In genomic region chr3:194561306-194561974, GRCh38 we compare ENCODE assay signal across 15 cellular contexts.
DNase-seq lines count a peak whose midpoint lies in the region; ATAC-seq, FAIRE-seq and TF ChIP-seq lines count a peak whose summit lies in the region.
"Had no signal": no experiment of that assay in that cellular context is flagged by ENCODE, and none has a peak within 500 bp of the region (broad histone marks: within the 10 kb centered on the region; RNA-seq: fewer than 3 reads in every experiment).

No MANE protein-coding gene starts in this region.

- H3K27ac Mint-ChIP-seq in activated naive CD8-positive, alpha-beta T cell: peak overlapping the region; percentile 13
- H3K27ac Mint-ChIP-seq in activated naive CD8-positive, alpha-beta T cell treated with anti-CD3 and anti-CD28 coated beads for 36 hours: no peak overlapping the region
- H3K27ac Mint-ChIP-seq in activated CD8-positive, alpha-beta T cell treated with anti-CD3 and anti-CD28 coated beads, Interleukin-2, amount 10 ng/mL, durations not matched to agents 7 days and 5 days: no peak overlapping the region
- H3K27ac Mint-ChIP-seq: memory B cell had no signal

- dilution Hi-C loops in endothelial cell of umbilical vein (cut with MboI; ENCODE audit: extremely low pct_ligation_motif_present, low sequenced_read_pairs): no loop called here

- H3K4me3 Mint-ChIP-seq in activated naive CD8-positive, alpha-beta T cell: no peak overlapping the region
- H3K4me3 Mint-ChIP-seq in activated naive CD8-positive, alpha-beta T cell treated with anti-CD3 and anti-CD28 coated beads for 36 hours: no peak overlapping the region
- no peak overlapping the region for H3K4me3 Mint-ChIP-seq in activated CD8-positive, alpha-beta T cell treated with anti-CD3 and anti-CD28 coated beads, Interleukin-2, amount 10 ng/mL, durations not matched to agents 7 days and 5 days
- H3K4me3 Mint-ChIP-seq: memory B cell had no signal

- no peaks in the 10 kb centered on the region for H3K36me3 Mint-ChIP-seq in activated naive CD8-positive, alpha-beta T cell
- no peaks in the 10 kb centered on the region for H3K36me3 Mint-ChIP-seq in activated naive CD8-positive, alpha-beta T cell treated with anti-CD3 and anti-CD28 coated beads for 36 hours
- no peaks in the 10 kb centered on the region for H3K36me3 Mint-ChIP-seq in activated CD8-positive, alpha-beta T cell treated with anti-CD3 and anti-CD28 coated beads, Interleukin-2, amount 10 ng/mL, durations not matched to agents 7 days and 5 days (ENCODE audit: low read depth)
- H3K36me3 Mint-ChIP-seq: memory B cell had no signal

- FAIRE-seq in endothelial cell of umbilical vein (lab: Jason Lieb, UNC) (peak; percentile 98), GM19239 (lab: Jason Lieb, UNC) (no peak)
- FAIRE-seq: TTC549 had no signal

- no peaks in the 10 kb centered on the region for H3K9me1 ChIP-seq in endothelial cell of umbilical vein (replicated peaks; ENCODE audit: control insufficient read depth, extremely low read depth, insufficient read depth, low read length)

- no peaks in the 10 kb centered on the region for H3K27me3 Mint-ChIP-seq in activated naive CD8-positive, alpha-beta T cell
- no peaks in the 10 kb centered on the region for H3K27me3 Mint-ChIP-seq in activated naive CD8-positive, alpha-beta T cell treated with anti-CD3 and anti-CD28 coated beads for 36 hours
- H3K27me3 Mint-ChIP-seq in activated CD8-positive, alpha-beta T cell treated with anti-CD3 and anti-CD28 coated beads, Interleukin-2, amount 10 ng/mL, durations not matched to agents 7 days and 5 days (ENCODE audit: low read depth): peaks cover 13% of the 10 kb centered on the region

- TF ChIP-seq POLR2A in endothelial cell of umbilical vein (IDR thresholded peaks at IDR 0.05; ENCODE audit: low read depth, low read length): no peak

- H3K9ac ChIP-seq in endothelial cell of umbilical vein (replicated peaks; ENCODE audit: extremely low read depth, insufficient read depth, low read length) (peak overlapping the region; percentile 35), smooth muscle cell (ENCODE audit: low read depth) (no peak overlapping the region)
- H3K9ac ChIP-seq: BLaER1 treated with 17β-estradiol and CSF1 and Interleukin-3, amounts not matched to agents 10 nM and 100 nM had no signal

- H2AFZ ChIP-seq in endothelial cell of umbilical vein (ENCODE audit: low read depth, low read length) (no peak overlapping the region), smooth muscle cell (ENCODE audit: low read depth) (no peak overlapping the region)

- peaks cover 21% of the 10 kb centered on the region for H3K4me1 ChIP-seq in endothelial cell of umbilical vein (ENCODE audit: control insufficient read depth, extremely low read depth, insufficient read depth, low read length)
- no peaks in the 10 kb centered on the region for H3K4me1 ChIP-seq in smooth muscle cell (ENCODE audit: low read depth)
- H3K4me1 ChIP-seq: colonic mucosa, transverse colon had no signal

- H3K9me3 ChIP-seq in endothelial cell of umbilical vein (replicated peaks; ENCODE audit: control insufficient read depth, insufficient read depth, low read length): no peaks in the 10 kb centered on the region
- no peaks in the 10 kb centered on the region for H3K9me3 ChIP-seq in smooth muscle cell (replicated peaks; ENCODE audit: low read depth)
- H3K9me3 ChIP-seq: BLaER1 treated with 17β-estradiol and CSF1 and Interleukin-3, amounts not matched to agents 10 nM and 100 nM; colonic mucosa; transverse colon had no signal

- peaks cover 8% of the 10 kb centered on the region for H3K4me1 Mint-ChIP-seq in activated naive CD8-positive, alpha-beta T cell (ENCODE audit: low read depth)
- H3K4me1 Mint-ChIP-seq in activated naive CD8-positive, alpha-beta T cell treated with anti-CD3 and anti-CD28 coated beads for 36 hours: peaks cover 7% of the 10 kb centered on the region
- peaks cover 4% of the 10 kb centered on the region for H3K4me1 Mint-ChIP-seq in activated CD8-positive, alpha-beta T cell treated with anti-CD3 and anti-CD28 coated beads, Interleukin-2, amount 10 ng/mL, durations not matched to agents 7 days and 5 days (ENCODE audit: low read depth)

- no peaks in the 10 kb centered on the region for H3K9me3 Mint-ChIP-seq in activated naive CD8-positive, alpha-beta T cell (ENCODE audit: low read depth)
- no peaks in the 10 kb centered on the region for H3K9me3 Mint-ChIP-seq in activated naive CD8-positive, alpha-beta T cell treated with anti-CD3 and anti-CD28 coated beads for 36 hours
- no peaks in the 10 kb centered on the region for H3K9me3 Mint-ChIP-seq in activated CD8-positive, alpha-beta T cell treated with anti-CD3 and anti-CD28 coated beads, Interleukin-2, amount 10 ng/mL, durations not matched to agents 7 days and 5 days (ENCODE audit: insufficient read depth)
- H3K9me3 Mint-ChIP-seq: memory B cell had no signal

- peaks cover 5 to 9% of the 10 kb centered on the region in 2 experiments for H3K27me3 ChIP-seq in endothelial cell of umbilical vein (ENCODE audit: control insufficient read depth in 2 of 2, insufficient read depth in 2 of 2, low read length in 2 of 2)
- no peaks in the 10 kb centered on the region for H3K27me3 ChIP-seq in smooth muscle cell (ENCODE audit: low read depth)
- H3K27me3 ChIP-seq: BLaER1 treated with 17β-estradiol and CSF1 and Interleukin-3, amounts not matched to agents 10 nM and 100 nM; colonic mucosa; transverse colon had no signal

- peak overlapping the region; percentile 78 for H3K27ac ChIP-seq in endothelial cell of umbilical vein (ENCODE audit: insufficient read depth, low read depth, low read length)
- H3K27ac ChIP-seq in smooth muscle cell (ENCODE audit: low read depth): peak overlapping the region; percentile 25
- H3K27ac ChIP-seq: BLaER1 treated with 17β-estradiol and CSF1 and Interleukin-3, amounts not matched to agents 10 nM and 100 nM; colonic mucosa; transverse colon had no signal

- H3F3A ChIP-seq in smooth muscle cell (ENCODE audit: low read depth): no peaks in the 10 kb centered on the region

- WGBS in smooth muscle cell (ENCODE audit: low lambda C conversion rate): 71% methylated on average over 7 of the region's 7 CpGs

- H3K4me2 ChIP-seq in endothelial cell of umbilical vein (ENCODE audit: insufficient read depth, low read length) (peak overlapping the region; percentile 52), smooth muscle cell (peak overlapping the region; percentile 27)

- H4K20me1 ChIP-seq in endothelial cell of umbilical vein (replicated peaks; ENCODE audit: control insufficient read depth, extremely low read depth, insufficient read depth, low read length) (no peaks in the 10 kb centered on the region), smooth muscle cell (ENCODE audit: low read depth) (no peaks in the 10 kb centered on the region)
- H4K20me1 ChIP-seq: BLaER1 treated with 17β-estradiol and CSF1 and Interleukin-3, amounts not matched to agents 10 nM and 100 nM had no signal

- intact Hi-C loops in endothelial cell of umbilical vein (cut with micrococcal nuclease): loop anchor here (1.0 to 2.0 kb wide), 4 partner anchors 17 to 74 kb away; partner anchors contain the start of gene ATP13A3

- CTCF ChIA-PET in endothelial cell of umbilical vein (lab: Charles Lee): interaction anchor here (0.7 to 1.6 kb wide), 5 partner anchors 11 to 89 kb away, joined by 3 to 9 read pairs (median 7); no protein-coding TSS in a partner anchor
- CTCF ChIA-PET in activated CD8-positive, alpha-beta T cell treated with anti-CD3 and anti-CD28 coated beads, Interleukin-2, amount 10 ng/mL, durations not matched to agents 7 days and 5 days (lab: Charles Lee): interaction anchor here (0.6 to 1.2 kb wide), 4 partner anchors 11 to 118 kb away, joined by 3 to 7 read pairs (median 4); partner anchors contain the start of gene TMEM44

- BruUV-seq in endothelial cell of umbilical vein (replicated peaks; lab: Mats Ljungman, UMichigan): no TSS peak

- H3K4me3 ChIP-seq in endothelial cell of umbilical vein (replicated peaks in 1 of 3; ENCODE audit: insufficient read depth in 1 of 3, low read depth in 1 of 3, low read length in 3 of 3): no peak overlapping the region
- no peak overlapping the region for H3K4me3 ChIP-seq in smooth muscle cell
- H3K4me3 ChIP-seq: BLaER1 treated with 17β-estradiol and CSF1 and Interleukin-3, amounts not matched to agents 10 nM and 100 nM; colonic mucosa; transverse colon had no signal

- no peak for DNase-seq in activated naive CD8-positive, alpha-beta T cell treated with anti-CD3 and anti-CD28 coated beads for 36 hours
- DNase-seq in RKO (ENCODE audit: low spot score): peak; percentile 78
- peak; percentile 90 for DNase-seq in endothelial cell of umbilical vein (ENCODE audit: low read depth, low spot score)
- DNase-seq in smooth muscle cell (lab: John Stamatoyannopoulos, UW; ENCODE audit: unreplicated experiment): no peak
- DNase-seq in GM19239 (ENCODE audit: insufficient read length, low spot score): no peak
- no peak for DNase-seq in activated CD8-positive, alpha-beta T cell treated with anti-CD3 and anti-CD28 coated beads, Interleukin-2, amount 10 ng/mL, durations not matched to agents 7 days and 5 days
- DNase-seq: activated gamma-delta T cell, colonic mucosa, NCI-H2081 treated with DMSO at 0.1 percent for 48 hours, transverse colon had no signal

- POLR2A ChIA-PET in endothelial cell of umbilical vein (lab: Charles Lee): interaction anchor here (1.4 kb wide), 1 partner anchor 18 kb away, joined by 4 read pairs; no protein-coding TSS in a partner anchor
- POLR2A ChIA-PET in activated CD8-positive, alpha-beta T cell treated with anti-CD3 and anti-CD28 coated beads, Interleukin-2, amount 10 ng/mL, durations not matched to agents 7 days and 5 days (lab: Charles Lee): interaction anchor here (0.7 kb wide), 1 partner anchor 89 kb away, joined by 4 read pairs; no protein-coding TSS in a partner anchor

- H3K36me3 ChIP-seq in endothelial cell of umbilical vein (ENCODE audit: control insufficient read depth in 2 of 2, extremely low read depth in 1 of 2, insufficient read depth in 2 of 2, low read length in 2 of 2) (no peaks in the 10 kb centered on the region), smooth muscle cell (ENCODE audit: low read depth) (no peaks in the 10 kb centered on the region)
- H3K36me3 ChIP-seq: BLaER1 treated with 17β-estradiol and CSF1 and Interleukin-3, amounts not matched to agents 10 nM and 100 nM; colonic mucosa; transverse colon had no signal

- TF ChIP-seq CTCF in endothelial cell of umbilical vein (IDR thresholded peaks at IDR 0.05; ENCODE audit: extremely low read depth in 1 of 2, insufficient read depth in 1 of 2, low read depth in 1 of 2, low read length in 2 of 2) (no peak), smooth muscle cell (IDR thresholded peaks at IDR 0.05; ENCODE audit: borderline replicate concordance, insufficient read depth, poor library complexity, severe bottlenecking) (no peak)

- ATAC-seq in activated CD8-positive, alpha-beta T cell treated with anti-CD3 and anti-CD28 coated beads, Interleukin-2, amount 10 ng/mL, durations not matched to agents 7 days and 5 days: no peak
- no peak for ATAC-seq in HG03342 (IDR thresholded peaks at IDR 0.05; ENCODE audit: unreplicated experiment)

- H3K79me2 ChIP-seq in endothelial cell of umbilical vein (ENCODE audit: control insufficient read depth, insufficient read depth, low read length): no peaks in the 10 kb centered on the region
- no peaks in the 10 kb centered on the region for H3K79me2 ChIP-seq in smooth muscle cell (ENCODE audit: low read depth)

TF ChIP-seq in endothelial cell of umbilical vein, 7 proteins besides CTCF, POLR2A, EP300 and RAD21 (continues in another document):
- peak; percentile 95 for TF ChIP-seq FOS (IDR thresholded peaks at IDR 0.05; ENCODE audit: borderline replicate concordance, insufficient read depth, low read length)

Comparison
In these comparisons a context has a peak if more than half of its experiments do, and no peak if none do; other contexts are left out.
1. DNase-seq: peak in RKO (single experiment) and endothelial cell of umbilical vein (single experiment); none in activated naive CD8-positive, alpha-beta T cell treated with anti-CD3 and anti-CD28 coated beads for 36 hours (single experiment), smooth muscle cell (single experiment), GM19239 (single experiment) and activated CD8-positive, alpha-beta T cell treated with anti-CD3 and anti-CD28 coated beads, Interleukin-2, amount 10 ng/mL, durations not matched to agents 7 days and 5 days (single experiment).